In the genomic region with DNA sequence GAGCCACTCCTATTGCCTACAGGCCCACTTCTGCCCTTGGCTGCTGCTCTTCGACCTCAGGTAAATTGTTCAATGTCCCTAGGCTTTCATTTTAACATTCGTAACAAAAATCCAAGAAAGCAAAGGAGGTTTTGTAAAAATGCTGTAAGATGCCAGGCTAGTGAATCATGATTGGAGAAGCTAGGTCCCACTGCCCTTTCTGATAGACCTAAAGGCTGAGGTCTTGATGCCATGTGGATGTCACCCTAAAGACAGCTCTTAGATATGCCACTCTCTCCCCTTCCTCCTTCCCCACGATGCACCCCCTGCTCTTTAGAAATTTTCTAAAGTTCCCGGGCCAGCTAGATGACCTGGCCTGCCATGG, we compare ENCODE assay signal across 9 cellular contexts. TPM values are rescaled to one million over a fixed set of nuclear protein-coding genes. Genes with fewer than 3 reads are reported as not detected.
DNase-seq lines count a peak whose midpoint lies in the region; ATAC-seq lines count a peak whose summit lies in the region.
"Had no signal": no experiment of that assay in that cellular context is flagged by ENCODE, and none has a peak within 500 bp of the region (broad histone marks: within the 10 kb centered on the region; RNA-seq: fewer than 3 reads in every experiment).

No MANE protein-coding gene starts in this region.

- no peaks in the 10 kb centered on the region for H3K9me3 Mint-ChIP-seq in activated CD4-positive, alpha-beta T cell treated with anti-CD3 and anti-CD28 coated beads, Interleukin-2, amount 10 ng/mL, durations not matched to agents 24 days and 14 days
- H3K9me3 Mint-ChIP-seq in activated CD4-positive, alpha-beta memory T cell treated with anti-CD3 and anti-CD28 coated beads, Interleukin-2, amount 10 ng/mL, durations not matched to agents 7 days and 5 days, result no peaks in the 10 kb centered on the region

- peaks cover 39% of the 10 kb centered on the region for H3K36me3 Mint-ChIP-seq in activated CD4-positive, alpha-beta T cell treated with anti-CD3 and anti-CD28 coated beads, Interleukin-2, amount 10 ng/mL, durations not matched to agents 24 days and 14 days (ENCODE audit: low read depth)
- peaks cover 43% of the 10 kb centered on the region for H3K36me3 Mint-ChIP-seq in activated CD4-positive, alpha-beta memory T cell treated with anti-CD3 and anti-CD28 coated beads, Interleukin-2, amount 10 ng/mL, durations not matched to agents 7 days and 5 days (ENCODE audit: low read depth)

- H3K4me3 Mint-ChIP-seq in activated CD4-positive, alpha-beta T cell treated with anti-CD3 and anti-CD28 coated beads, Interleukin-2, amount 10 ng/mL, durations not matched to agents 24 days and 14 days, result no peak overlapping the region
- no peak overlapping the region for H3K4me3 Mint-ChIP-seq in activated CD4-positive, alpha-beta memory T cell treated with anti-CD3 and anti-CD28 coated beads, Interleukin-2, amount 10 ng/mL, durations not matched to agents 7 days and 5 days

- no peak for DNase-seq in activated CD4-positive, alpha-beta T cell treated with anti-CD3 and anti-CD28 coated beads, Interleukin-2, amount 10 ng/mL, durations not matched to agents 24 days and 14 days
- DNase-seq in activated CD4-positive, alpha-beta T cell treated with anti-CD3 and anti-CD28 coated beads, Interleukin-2, amount 50 U/mL, for 1 hour, result no peak
- DNase-seq in activated CD4-positive, alpha-beta memory T cell treated with anti-CD3 and anti-CD28 coated beads, Interleukin-2, amount 10 ng/mL, durations not matched to agents 7 days and 5 days, result no peak
- DNase-seq in iris pigment epithelial cell (ENCODE audit: low read depth), result peak; percentile 29
- no peak for DNase-seq in activated effector memory CD4-positive, alpha-beta T cell treated with anti-CD3 and anti-CD28 coated beads, Interleukin-2, amount 50 U/mL, for 16 hours
- DNase-seq: stimulated activated CD4-positive, alpha-beta T cell treated with anti-CD3 and anti-CD28 coated beads, Interleukin-1b, Interleukin-23, amount 100 ng/mL, for 48 hours had no signal

- POLR2A ChIA-PET in activated CD4-positive, alpha-beta memory T cell treated with anti-CD3 and anti-CD28 coated beads, Interleukin-2, amount 10 ng/mL, durations not matched to agents 7 days and 5 days (lab: Charles Lee), result interaction anchor here (1.0 to 1.8 kb wide), 4 partner anchors 10 to 274 kb away, joined by 3 to 19 read pairs (median 4); a partner anchor contains a TSS

- no peaks in the 10 kb centered on the region for H3K27me3 Mint-ChIP-seq in activated CD4-positive, alpha-beta T cell treated with anti-CD3 and anti-CD28 coated beads, Interleukin-2, amount 10 ng/mL, durations not matched to agents 24 days and 14 days
- no peaks in the 10 kb centered on the region for H3K27me3 Mint-ChIP-seq in activated CD4-positive, alpha-beta memory T cell treated with anti-CD3 and anti-CD28 coated beads, Interleukin-2, amount 10 ng/mL, durations not matched to agents 7 days and 5 days

- ATAC-seq in HG03045 (IDR thresholded peaks at IDR 0.05; ENCODE audit: unreplicated experiment) (no peak), GM18517 (IDR thresholded peaks at IDR 0.05; ENCODE audit: unreplicated experiment) (no peak)

- CTCF ChIA-PET in activated CD4-positive, alpha-beta memory T cell treated with anti-CD3 and anti-CD28 coated beads, Interleukin-2, amount 10 ng/mL, durations not matched to agents 7 days and 5 days (lab: Charles Lee), result interaction anchor here (0.5 to 1.6 kb wide), 19 partner anchors 9 to 249 kb away, joined by 3 to 8 read pairs (median 3); a partner anchor contains a TSS

- intact Hi-C loops in activated CD4-positive, alpha-beta T cell treated with anti-CD3 and anti-CD28 coated beads, Interleukin-2, amount 10 ng/mL, durations not matched to agents 24 days and 14 days (cut with micrococcal nuclease), result loop anchor here (5.0 kb wide), 1 partner anchor 246 kb away; a partner anchor contains a TSS

- peak overlapping the region; percentile 57 for H3K27ac Mint-ChIP-seq in activated CD4-positive, alpha-beta T cell treated with anti-CD3 and anti-CD28 coated beads, Interleukin-2, amount 10 ng/mL, durations not matched to agents 24 days and 14 days
- H3K27ac Mint-ChIP-seq in activated CD4-positive, alpha-beta memory T cell treated with anti-CD3 and anti-CD28 coated beads, Interleukin-2, amount 10 ng/mL, durations not matched to agents 7 days and 5 days, result peak overlapping the region; percentile 26

- peaks cover 13% of the 10 kb centered on the region for H3K4me1 Mint-ChIP-seq in activated CD4-positive, alpha-beta T cell treated with anti-CD3 and anti-CD28 coated beads, Interleukin-2, amount 10 ng/mL, durations not matched to agents 24 days and 14 days
- H3K4me1 Mint-ChIP-seq in activated CD4-positive, alpha-beta memory T cell treated with anti-CD3 and anti-CD28 coated beads, Interleukin-2, amount 10 ng/mL, durations not matched to agents 7 days and 5 days, result peaks cover 17% of the 10 kb centered on the region

- H3K27ac ChIP-seq in temporal lobe (ENCODE audit: low read depth, low read length), result peak overlapping the region; percentile 57

RNA-seq across cellular contexts. Expression of a gene that starts 9.9 kb away (rescaled TPM):
- 34.5 and 38.0 TPM in 2 replicates for total RNA-seq in activated CD4-positive, alpha-beta T cell treated with anti-CD3 and anti-CD28 coated beads, Interleukin-2, amount 10 ng/mL, durations not matched to agents 24 days and 14 days
- total RNA-seq in activated CD4-positive, alpha-beta memory T cell treated with anti-CD3 and anti-CD28 coated beads, Interleukin-2, amount 10 ng/mL, durations not matched to agents 7 days and 5 days, result 10 to 100 TPM; 24.5 to 28.0 TPM
- total RNA-seq in temporal lobe, result 3.2 TPM

RNA-seq across cellular contexts. Expression of a gene that starts 45.0 kb away (rescaled TPM):
- total RNA-seq in activated CD4-positive, alpha-beta T cell treated with anti-CD3 and anti-CD28 coated beads, Interleukin-2, amount 10 ng/mL, durations not matched to agents 24 days and 14 days, result 79.4 and 87.6 TPM in 2 replicates
- total RNA-seq in activated CD4-positive, alpha-beta memory T cell treated with anti-CD3 and anti-CD28 coated beads, Interleukin-2, amount 10 ng/mL, durations not matched to agents 7 days and 5 days, result 10 to 100 TPM; 64.3 to 65.1 TPM
- total RNA-seq in temporal lobe, result 26.3 TPM

RNA-seq across cellular contexts. Expression of a gene that starts 49.2 kb away (rescaled TPM):
- total RNA-seq in activated CD4-positive, alpha-beta T cell treated with anti-CD3 and anti-CD28 coated beads, Interleukin-2, amount 10 ng/mL, durations not matched to agents 24 days and 14 days, result 174 and 175 TPM in 2 replicates
- 100 to 1,000 TPM; 168 to 169 TPM for total RNA-seq in activated CD4-positive, alpha-beta memory T cell treated with anti-CD3 and anti-CD28 coated beads, Interleukin-2, amount 10 ng/mL, durations not matched to agents 7 days and 5 days
- total RNA-seq in temporal lobe, result 130 TPM
